9 cellular contexts compared by ENCODE assay signal in genomic region chr9:19378647-19379046, GRCh38. TPM values are rescaled to one million over a fixed set of nuclear protein-coding genes. Genes with fewer than 3 reads are reported as not detected.
DNase-seq lines count a peak whose midpoint lies in the region; ATAC-seq, FAIRE-seq and TF ChIP-seq lines count a peak whose summit lies in the region.
"Had no signal": no experiment of that assay in that cellular context is flagged by ENCODE, and none has a peak within 500 bp of the region (broad histone marks: within the 10 kb centered on the region; RNA-seq: fewer than 3 reads in every experiment).

No MANE protein-coding gene starts in this region.

- H3K4me1 ChIP-seq in A549, result peaks cover 33% of the 10 kb centered on the region
- peaks cover 16% of the 10 kb centered on the region for H3K4me1 ChIP-seq in HAP-1
- peaks cover 14% of the 10 kb centered on the region for H3K4me1 ChIP-seq in astrocyte (ENCODE audit: insufficient read depth, low read length)
- H3K4me1 ChIP-seq in lower lobe of right lung, result peaks cover 28% of the 10 kb centered on the region

- H3K4me1 Mint-ChIP-seq in astrocyte (ENCODE audit: low read depth, unreplicated experiment), result peaks cover 26% of the 10 kb centered on the region

- TF ChIP-seq CTCF in A549 (IDR thresholded peaks at IDR 0.05), result no peak
- TF ChIP-seq CTCF in astrocyte (IDR thresholded peaks at IDR 0.05; ENCODE audit: insufficient read depth, low read depth, low read length), result no peak
- TF ChIP-seq CTCF in lower lobe of right lung (IDR thresholded peaks at IDR 0.05), result no peak
- no peak for TF ChIP-seq CTCF in omental fat pad (IDR thresholded peaks at IDR 0.05)

- H3K9me3 ChIP-seq in A549 (no peaks in the 10 kb centered on the region), HAP-1 (no peaks in the 10 kb centered on the region), astrocyte (ENCODE audit: insufficient read depth, low read depth, low read length) (no peaks in the 10 kb centered on the region), lower lobe of right lung (no peaks in the 10 kb centered on the region)

- peaks cover 34% of the 10 kb centered on the region for H3K79me2 ChIP-seq in astrocyte (ENCODE audit: insufficient read depth, low read length)

- no peak for FAIRE-seq in A549 (lab: Jason Lieb, UNC)
- no peak for FAIRE-seq in astrocyte (lab: Jason Lieb, UNC)

- TF ChIP-seq RAD21 in A549 (conservative IDR thresholded peaks at IDR 0.05 in 1 of 2, IDR thresholded peaks at IDR 0.05 in 1 of 2), result no peak

- 6% methylated on average over 7 of the region's 7 CpGs for WGBS in A549 (ENCODE audit: missing lambda C conversion rate)

- H3K36me3 Mint-ChIP-seq in astrocyte (ENCODE audit: low read depth, unreplicated experiment), result peaks cover 30% of the 10 kb centered on the region

- H3K27ac ChIP-seq in A549 (peak overlapping the region; percentile 97 to 98), astrocyte (ENCODE audit: low read depth, low read length) (no peak overlapping the region), lower lobe of right lung (peak overlapping the region; percentile 94)

- CTCF ChIA-PET in A549 (lab: Yijun Ruan, JAX), result no interaction called here

- DNase-seq in A549 (ENCODE audit: low read depth in 1 of 2, low spot score in 1 of 2), result no peak
- DNase-seq in HAP-1 (ENCODE audit: low spot score in 2 of 2), result peak in 1 of 2 experiments; percentile 19
- DNase-seq in astrocyte (ENCODE audit: low read depth), result no peak
- DNase-seq in lower lobe of right lung, result no peak
- DNase-seq in G401 (ENCODE audit: low spot score), result no peak
- DNase-seq in stimulated activated CD4-positive, alpha-beta T cell treated with anti-CD3 and anti-CD28 coated beads, Interleukin-4, amount 100 ng/mL, for 4 hours, result no peak
- DNase-seq in omental fat pad (ENCODE audit: low spot score), result no peak
- DNase-seq: NCI-H1092 had no signal

- in situ Hi-C loops in HAP-1 (cut with MboI; ENCODE audit: low sequenced_read_pairs) (no loop called here), G401 (cut with HindIII; ENCODE audit: low sequenced_read_pairs) (no loop called here)

- H3K4me3 Mint-ChIP-seq in astrocyte (ENCODE audit: unreplicated experiment), result peak overlapping the region; percentile 99

- peak overlapping the region; percentile 100 for H3K27ac Mint-ChIP-seq in astrocyte (ENCODE audit: unreplicated experiment)

- intact Hi-C loops in lower lobe of right lung (cut with DNase I), result no loop called here

- TF ChIP-seq EP300 in A549 (IDR thresholded peaks at IDR 0.05), result no peak

- POLR2A ChIA-PET in A549 (lab: Yijun Ruan, JAX), result interaction anchor here (2.0 kb wide), 1 partner anchor 148 kb away, joined by 10 read pairs; the partner anchor contains the start of gene DENND4C

- no peaks in the 10 kb centered on the region for H3K9me3 Mint-ChIP-seq in astrocyte (ENCODE audit: unreplicated experiment)

- peaks cover 52% of the 10 kb centered on the region for H4K20me1 ChIP-seq in astrocyte (ENCODE audit: insufficient read depth, low read length)

- peak overlapping the region; percentile 97 for H3K9ac ChIP-seq in astrocyte (ENCODE audit: low read length)

- H3K27me3 ChIP-seq in HAP-1 (ENCODE audit: low read depth) (no peaks in the 10 kb centered on the region), astrocyte (ENCODE audit: insufficient read depth, low read length) (no peaks in the 10 kb centered on the region), lower lobe of right lung (ENCODE audit: low read depth) (no peaks in the 10 kb centered on the region)

- no peak for TF ChIP-seq POLR2A in A549 (IDR thresholded peaks at IDR 0.05; ENCODE audit: low read length)

- H3K36me3 ChIP-seq in HAP-1 (replicated peaks) (peaks cover 63% of the 10 kb centered on the region), astrocyte (ENCODE audit: insufficient read depth, low read length) (peaks cover 52% of the 10 kb centered on the region), lower lobe of right lung (peaks cover 57% of the 10 kb centered on the region)

- no peaks in the 10 kb centered on the region for H3K27me3 Mint-ChIP-seq in astrocyte (ENCODE audit: low read depth, unreplicated experiment)

- no peak overlapping the region for H2AFZ ChIP-seq in astrocyte (ENCODE audit: low read depth, low read length)

- H3K4me2 ChIP-seq in A549 (peak overlapping the region; percentile 92), astrocyte (ENCODE audit: low read length) (peak overlapping the region; percentile 90)

- ATAC-seq in A549 (no peak), lower lobe of right lung (no peak), HG03439 (IDR thresholded peaks at IDR 0.05; ENCODE audit: unreplicated experiment) (no peak), omental fat pad (ENCODE audit: low FRiP score) (no peak)

- H3K4me3 ChIP-seq in A549, result peak overlapping the region; percentile 94
- H3K4me3 ChIP-seq in HAP-1, result peak overlapping the region; percentile 88
- peak overlapping the region; percentile 98 for H3K4me3 ChIP-seq in astrocyte (ENCODE audit: insufficient read depth, low read depth, low read length)
- peak overlapping the region; percentile 85 for H3K4me3 ChIP-seq in lower lobe of right lung

TF ChIP-seq in A549, 52 proteins besides CTCF, POLR2A, EP300 and RAD21:
- 0 out of 3 replicates have a peak, but pooled peaks have one; percentile 15 for TF ChIP-seq BCL3 (IDR thresholded peaks at IDR 0.05)
- TF ChIP-seq JUN (IDR thresholded peaks at IDR 0.05), result 0 out of 5 replicates have a peak, but pooled peaks of 1 of the 2 experiments have one; percentile 18
- no peak for TF ChIP-seq ATOH8 (CRISPR knock-in tag; IDR thresholded peaks at IDR 0.05; ENCODE audit: low read depth)
- 0 out of 2 replicates have a peak, but pooled peaks have one; percentile 46 for TF ChIP-seq FOSB (CRISPR knock-in tag; IDR thresholded peaks at IDR 0.05)

RNA-seq across cellular contexts. Expression of gene RPS6, which starts 1.4 kb away (rescaled TPM):
- polyA plus RNA-seq in A549 (2011; rRNA removed) (3,667 and 4,132 TPM in 2 replicates), A549 (2017; fragmentation: RNase III; extraction: RNeasy Plus Mini Kit Qiagen cat#74134 plus additional on column Dnase treatment) (1,863 to 2,062 TPM (median 1,960 TPM) in 3 replicates)
- 1,686 and 1,897 TPM in 2 replicates for polyA plus RNA-seq in A549 (2012; cell fraction: cytosol; rRNA removed)
- polyA plus RNA-seq in A549 (2012; cell fraction: nucleus; rRNA removed), result 398 and 507 TPM in 2 replicates
- polyA minus RNA-seq in A549 (2011; rRNA and poly(A)+ RNA removed), result 505 and 642 TPM in 2 replicates
- total RNA-seq in astrocyte (1,222 and 1,430 TPM in 2 replicates), lower lobe of right lung (1,544 TPM), omental fat pad (1,000 to 10,000 TPM; 1,226 to 1,596 (median 1,494) TPM)
- 2,037 and 2,385 TPM in 2 replicates for total RNA-seq in G401 (2014; rRNA removed; shearing (Covaris generic))

RNA-seq across cellular contexts. Expression of gene ACER2, which starts 30.2 kb away (rescaled TPM):
- polyA plus RNA-seq in A549 (2011; rRNA removed) (3.7 and 4.6 TPM in 2 replicates), A549 (2017; fragmentation: RNase III; extraction: RNeasy Plus Mini Kit Qiagen cat#74134 plus additional on column Dnase treatment) (1.1 to 1.4 TPM (median 1.1 TPM) in 3 replicates)
- polyA plus RNA-seq in A549 (2012; cell fraction: cytosol; rRNA removed), result 0.50 and 0.92 TPM in 2 replicates
- 1.00 and 1.0 TPM in 2 replicates for polyA plus RNA-seq in A549 (2012; cell fraction: nucleus; rRNA removed)
- polyA minus RNA-seq in A549 (2011; rRNA and poly(A)+ RNA removed), result 10.2 and 10.9 TPM in 2 replicates
- total RNA-seq in astrocyte (6.0 and 7.4 TPM in 2 replicates), lower lobe of right lung (5.9 TPM), omental fat pad (10 to 100 TPM; 10.4 to 38.1 (median 20.9) TPM)
- total RNA-seq in G401 (2014; rRNA removed; shearing (Covaris generic)), result 2.3 and 5.2 TPM in 2 replicates
